Comparison of ENCODE assay signal across 11 cellular contexts in the genomic region with DNA sequence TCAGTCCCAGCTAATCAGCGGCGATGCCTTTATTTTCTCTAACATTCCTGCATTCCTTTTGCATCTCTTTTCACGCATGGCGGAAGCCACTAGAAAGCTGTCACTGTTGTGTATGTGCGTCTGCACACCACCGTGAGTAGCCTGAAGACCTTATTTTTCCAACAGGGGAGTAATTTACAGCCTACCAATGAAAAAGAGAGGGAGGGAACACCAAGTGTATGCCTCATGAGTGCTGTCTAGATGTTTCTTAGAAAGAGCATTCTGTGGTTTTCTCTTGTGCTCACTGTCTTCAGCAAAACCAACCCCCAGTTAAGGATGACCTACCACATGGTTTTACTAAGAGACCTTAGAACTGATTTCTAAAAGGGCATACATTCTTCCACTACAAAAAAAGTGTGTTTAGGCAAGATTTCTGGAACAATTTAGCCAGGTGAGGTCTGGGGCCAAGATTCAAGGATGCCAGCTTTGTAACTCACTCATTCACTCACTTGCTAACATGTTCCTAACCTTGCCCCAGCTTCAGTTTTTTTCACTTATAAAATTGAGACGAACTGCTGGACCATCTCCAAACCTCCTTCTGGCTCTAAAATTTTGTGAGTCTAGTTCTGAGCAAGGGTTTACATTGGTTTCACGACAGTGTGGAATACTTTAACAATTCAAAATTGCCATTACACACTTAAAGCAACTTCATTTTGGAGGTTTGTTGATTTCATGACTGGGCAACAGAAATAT. TPM values are rescaled to one million over a fixed set of nuclear protein-coding genes. Genes with fewer than 3 reads are reported as not detected.
DNase-seq lines count a peak whose midpoint lies in the region; ATAC-seq and TF ChIP-seq lines count a peak whose summit lies in the region.
"Had no signal": no experiment of that assay in that cellular context is flagged by ENCODE, and none has a peak within 500 bp of the region (broad histone marks: within the 10 kb centered on the region; RNA-seq: fewer than 3 reads in every experiment).

No MANE protein-coding gene starts in this region.

- no peaks in the 10 kb centered on the region for H3K9me3 Mint-ChIP-seq in activated naive CD4-positive, alpha-beta T cell treated with anti-CD3 and anti-CD28 coated beads for 36 hours
- no peaks in the 10 kb centered on the region for H3K9me3 Mint-ChIP-seq in stimulated activated naive CD8-positive, alpha-beta T cell treated with anti-CD3 and anti-CD28 coated beads, Interleukin-15, amount 100 ng/mL, for 72 hours

- no peak for TF ChIP-seq EP300 in SK-N-SH (IDR thresholded peaks at IDR 0.05; ENCODE audit: borderline replicate concordance in 1 of 2, low read depth in 1 of 2, low read length in 1 of 2)

- H3K4me2 ChIP-seq in SK-N-SH: no peak overlapping the region

- no peaks in the 10 kb centered on the region for H3K27me3 ChIP-seq in SK-N-SH (ENCODE audit: insufficient read depth)
- H3K27me3 ChIP-seq: adrenal gland had no signal

- H3K36me3 ChIP-seq in SK-N-SH (replicated peaks in 1 of 2; ENCODE audit: control insufficient read depth in 1 of 2, insufficient read depth in 2 of 2, low read length in 1 of 2): no peaks in the 10 kb centered on the region
- H3K36me3 ChIP-seq: adrenal gland had no signal

- no peak overlapping the region for H3K4me3 ChIP-seq in SK-N-SH (ENCODE audit: low read depth in 2 of 2, low read length in 1 of 2)
- H3K4me3 ChIP-seq: adrenal gland, lung had no signal

- no peak for TF ChIP-seq RAD21 in SK-N-SH (IDR thresholded peaks at IDR 0.05; ENCODE audit: low read length)

- CTCF ChIA-PET in activated naive CD4-positive, alpha-beta T cell treated with anti-CD3 and anti-CD28 coated beads for 36 hours (lab: Charles Lee): interaction anchor here (0.6 to 0.8 kb wide), 3 partner anchors 10 to 116 kb away, joined by 3 read pairs; no protein-coding TSS in a partner anchor
- CTCF ChIA-PET in SK-N-SH (lab: Yijun Ruan, JAX): no interaction called here

- no peak for TF ChIP-seq CTCF in SK-N-SH (IDR thresholded peaks at IDR 0.05)

- H2AFZ ChIP-seq in SK-N-SH (ENCODE audit: low read depth): no peak overlapping the region

- peaks cover 14% of the 10 kb centered on the region for H3K36me3 Mint-ChIP-seq in activated naive CD4-positive, alpha-beta T cell treated with anti-CD3 and anti-CD28 coated beads for 36 hours (ENCODE audit: low read depth)

- H3K9me3 ChIP-seq in SK-N-SH: no peaks in the 10 kb centered on the region
- H3K9me3 ChIP-seq: adrenal gland had no signal

- no peak overlapping the region for H3K4me3 Mint-ChIP-seq in activated naive CD4-positive, alpha-beta T cell treated with anti-CD3 and anti-CD28 coated beads for 36 hours
- peak overlapping the region; percentile 68 to 71 for H3K4me3 Mint-ChIP-seq in stimulated activated naive CD8-positive, alpha-beta T cell treated with anti-CD3 and anti-CD28 coated beads, Interleukin-15, amount 100 ng/mL, for 72 hours

- WGBS in SK-N-SH (ENCODE audit: low lambda C conversion rate): 87% methylated on average over 8 of the region's 8 CpGs

- ATAC-seq in HG03103 (IDR thresholded peaks at IDR 0.05; ENCODE audit: low read depth, unreplicated experiment): peak; percentile 83
- peak; percentile 93 for ATAC-seq in stimulated activated naive CD8-positive, alpha-beta T cell treated with anti-CD3 and anti-CD28 coated beads, Interleukin-15, amount 100 ng/mL, for 72 hours

- intact Hi-C loops in activated naive CD4-positive, alpha-beta T cell treated with anti-CD3 and anti-CD28 coated beads for 36 hours (cut with micrococcal nuclease): loop anchor here (2.0 kb wide), 1 partner anchor 47 kb away; no protein-coding TSS in a partner anchor

- H3K9me2 ChIP-seq in SK-N-SH: no peaks in the 10 kb centered on the region

- no peaks in the 10 kb centered on the region for H4K20me1 ChIP-seq in SK-N-SH (ENCODE audit: insufficient read depth)

- H3K27me3 Mint-ChIP-seq in activated naive CD4-positive, alpha-beta T cell treated with anti-CD3 and anti-CD28 coated beads for 36 hours (ENCODE audit: low read depth): no peaks in the 10 kb centered on the region
- H3K27me3 Mint-ChIP-seq in stimulated activated naive CD8-positive, alpha-beta T cell treated with anti-CD3 and anti-CD28 coated beads, Interleukin-15, amount 100 ng/mL, for 72 hours: no peaks in the 10 kb centered on the region

- no peak overlapping the region for H3K9ac ChIP-seq in SK-N-SH

- POLR2A ChIA-PET in SK-N-SH (lab: Yijun Ruan, JAX): no interaction called here

- H3F3A ChIP-seq in SK-N-SH (replicated peaks; ENCODE audit: insufficient read depth): peaks cover 5% of the 10 kb centered on the region

- DNase-seq in activated naive CD4-positive, alpha-beta T cell treated with anti-CD3 and anti-CD28 coated beads for 36 hours: no peak
- no peak for DNase-seq in activated naive CD4-positive, alpha-beta T cell (lab: John Stamatoyannopoulos, UW)
- DNase-seq in astrocyte of the hippocampus (ENCODE audit: low read depth, low spot score) (peak; percentile 59), SK-N-SH (no peak), iPS-NIHi7 (ENCODE audit: extremely low spot score) (no peak), mesenteric fat pad (ENCODE audit: low spot score) (no peak)
- no peak for DNase-seq in stimulated activated naive CD8-positive, alpha-beta T cell treated with anti-CD3 and anti-CD28 coated beads, Interleukin-15, amount 100 ng/mL, for 72 hours
- DNase-seq: adrenal gland, Kasumi-1 had no signal

- peaks cover 0 to 27% of the 10 kb centered on the region in 2 experiments; a peak in 2 of 4 replicates for H3K4me1 ChIP-seq in SK-N-SH (ENCODE audit: control insufficient read depth in 1 of 2, insufficient read depth in 2 of 2, low read depth in 1 of 2, low read length in 1 of 2)
- H3K4me1 ChIP-seq: adrenal gland had no signal

- H3K27ac ChIP-seq in SK-N-SH (ENCODE audit: low read depth in 2 of 2, low read length in 1 of 2): no peak overlapping the region
- H3K27ac ChIP-seq: adrenal gland had no signal

- H3K27ac Mint-ChIP-seq in activated naive CD4-positive, alpha-beta T cell treated with anti-CD3 and anti-CD28 coated beads for 36 hours: peak overlapping the region; percentile 19
- peak overlapping the region; percentile 29 to 89 for H3K27ac Mint-ChIP-seq in stimulated activated naive CD8-positive, alpha-beta T cell treated with anti-CD3 and anti-CD28 coated beads, Interleukin-15, amount 100 ng/mL, for 72 hours

- peaks cover 69% of the 10 kb centered on the region for H3K4me1 Mint-ChIP-seq in activated naive CD4-positive, alpha-beta T cell treated with anti-CD3 and anti-CD28 coated beads for 36 hours (ENCODE audit: low read depth)
- peaks cover 82% of the 10 kb centered on the region for H3K4me1 Mint-ChIP-seq in stimulated activated naive CD8-positive, alpha-beta T cell treated with anti-CD3 and anti-CD28 coated beads, Interleukin-15, amount 100 ng/mL, for 72 hours

- H3K79me2 ChIP-seq in SK-N-SH (ENCODE audit: insufficient read depth): no peaks in the 10 kb centered on the region

TF ChIP-seq in SK-N-SH, 30 proteins besides CTCF, POLR2A, EP300 and RAD21 (continues in another document):
- TF ChIP-seq TAF1 (IDR thresholded peaks at IDR 0.05; ENCODE audit: borderline replicate concordance, low read depth, low read length) (no peak), FOXM1 (IDR thresholded peaks at IDR 0.05; ENCODE audit: low read depth) (no peak), REST (IDR thresholded peaks at IDR 0.05; ENCODE audit: low read depth, low read length) (no peak), RXRA (IDR thresholded peaks at IDR 0.05; ENCODE audit: borderline replicate concordance, low read depth) (no peak), MEF2A (IDR thresholded peaks at IDR 0.05; ENCODE audit: borderline replicate concordance, low read depth) (no peak), MXI1 (IDR thresholded peaks at IDR 0.05; ENCODE audit: low read depth, low read length) (no peak), GATA2 (CRISPR knock-in tag; IDR thresholded peaks at IDR 0.05) (no peak), TCF12 (IDR thresholded peaks at IDR 0.05) (no peak), CHD2 (IDR thresholded peaks at IDR 0.05; ENCODE audit: low read length, partially characterized antibody) (no peak), POLR2AphosphoS5 (IDR thresholded peaks at IDR 0.05; ENCODE audit: low read depth, low read length) (no peak), YY1 (IDR thresholded peaks at IDR 0.05; ENCODE audit: low read depth) (no peak), SIN3A (IDR thresholded peaks at IDR 0.05; ENCODE audit: borderline replicate concordance, low read depth, low read length) (no peak), NRF1 (IDR thresholded peaks at IDR 0.05; ENCODE audit: low read depth, low read length) (no peak), FOSL2 (IDR thresholded peaks at IDR 0.05; ENCODE audit: borderline replicate concordance, low read depth) (no peak)

RNA-seq across cellular contexts. Expression of gene BCL2, which starts 51.4 kb away (rescaled TPM):
- total RNA-seq in activated naive CD4-positive, alpha-beta T cell treated with anti-CD3 and anti-CD28 coated beads for 36 hours: 10 to 100 TPM; 48.4 to 49.6 TPM
- polyA plus RNA-seq in SK-N-SH (2012; rRNA removed): 1.2 and 1.5 TPM in 2 replicates
- polyA plus RNA-seq in SK-N-SH (2012; cell fraction: cytosol; rRNA removed): 1.6 and 1.8 TPM in 2 replicates
- 1.3 and 1.5 TPM in 2 replicates for polyA plus RNA-seq in SK-N-SH (2012; cell fraction: nucleus; rRNA removed)
- 58.7 TPM for total RNA-seq in mesenteric fat pad
